Comparison of ENCODE assay signal across 12 cellular contexts in genomic region chr9:135796784-135797462, GRCh38.
"Had no signal": no experiment of that assay in that cellular context is flagged by ENCODE, and none has a peak within 500 bp of the region (broad histone marks: within the 10 kb centered on the region; RNA-seq: fewer than 3 reads in every experiment).

No MANE protein-coding gene starts in this region.

- H3K9me3 ChIP-seq: gastroesophageal sphincter, left lung, ovary, thyroid gland, vagina had no signal

- ATAC-seq: gastroesophageal sphincter had no signal

- H3K4me3 Mint-ChIP-seq: activated T-helper 1 cell treated with anti-CD3 and anti-CD28 coated beads, Interleukin-12 subunit alpha, Interleukin-12 subunit beta, Interleukin-2, Interleukin-4 antibody, amounts not matched to agents 30 ng/mL and 10 ng/mL and 1 ng/mL, durations not matched to agents 14 hours and 24 hours and 36 hours; central memory CD8-positive, alpha-beta T cell; memory B cell; nephron; WTC11 had no signal

- H3K27ac ChIP-seq: gastroesophageal sphincter, left lung, ovary, thyroid gland, vagina had no signal

- H3K27me3 ChIP-seq: gastroesophageal sphincter, ovary, thyroid gland, vagina had no signal

- DNase-seq: cortex of kidney; effector memory CD4-positive, alpha-beta T cell; thyroid gland had no signal

- H3K27ac Mint-ChIP-seq: activated T-helper 1 cell treated with anti-CD3 and anti-CD28 coated beads, Interleukin-12 subunit alpha, Interleukin-12 subunit beta, Interleukin-2, Interleukin-4 antibody, amounts not matched to agents 30 ng/mL and 10 ng/mL and 1 ng/mL, durations not matched to agents 14 hours and 24 hours and 36 hours; memory B cell; nephron; WTC11 had no signal

- H3K36me3 ChIP-seq: left lung, ovary, thyroid gland, vagina had no signal

- H3K4me3 ChIP-seq: gastroesophageal sphincter, left lung, ovary, thyroid gland, vagina had no signal

- H3K9me3 Mint-ChIP-seq: activated T-helper 1 cell treated with anti-CD3 and anti-CD28 coated beads, Interleukin-12 subunit alpha, Interleukin-12 subunit beta, Interleukin-2, Interleukin-4 antibody, amounts not matched to agents 30 ng/mL and 10 ng/mL and 1 ng/mL, durations not matched to agents 14 hours and 24 hours and 36 hours; central memory CD8-positive, alpha-beta T cell; nephron had no signal

- H3K4me1 Mint-ChIP-seq: memory B cell, nephron, WTC11 had no signal

- H3K4me1 ChIP-seq: left lung, thyroid gland had no signal
